ENCODE assay signal across 1 cellular context in genomic region chr19:51703655-51704515, GRCh38.
A peak's percentile ranks its signal among the peaks of the same experiment; 100 is the strongest.
TF ChIP-seq lines count a peak whose summit lies in the region.

No MANE protein-coding gene starts in this region.

TF ChIP-seq in GM12878, 131 proteins besides CTCF, POLR2A, EP300 and RAD21 (continued from another document):
- TF ChIP-seq MAX (IDR thresholded peaks at IDR 0.05; ENCODE audit: low read depth, low read length) (peak; percentile 43), PAX5 (IDR thresholded peaks at IDR 0.05; ENCODE audit: borderline replicate concordance, low read depth, low read length) (peak; percentile 35; the same call in 1 of the 2 replicates), TARDBP (IDR thresholded peaks at IDR 0.05; ENCODE audit: borderline replicate concordance) (no peak), CHD1 (IDR thresholded peaks at IDR 0.05; ENCODE audit: low read depth, low read length) (no peak), CBX5 (IDR thresholded peaks at IDR 0.05; ENCODE audit: low read depth) (no peak), CREB1 (IDR thresholded peaks at IDR 0.05; ENCODE audit: low read depth) (peak; percentile 61; the same call in 1 of the 2 replicates), SUZ12 (IDR thresholded peaks at IDR 0.05; ENCODE audit: unreplicated experiment) (no peak), ZNF687 (IDR thresholded peaks at IDR 0.05) (peak; percentile 62; the same call in 1 of the 2 replicates), FOXM1 (IDR thresholded peaks at IDR 0.05; ENCODE audit: low read depth, low read length) (no peak), ATF7 (IDR thresholded peaks at IDR 0.05; ENCODE audit: low read depth) (no peak), NBN (IDR thresholded peaks at IDR 0.05) (0 out of 2 replicates have a peak, but pooled peaks have one; percentile 6), CBX3 (IDR thresholded peaks at IDR 0.05; ENCODE audit: borderline replicate concordance, low read depth) (no peak), BACH1 (IDR thresholded peaks at IDR 0.05; ENCODE audit: borderline replicate concordance) (0 out of 2 replicates have a peak, but pooled peaks have one; percentile 32), MYB (IDR thresholded peaks at IDR 0.05; ENCODE audit: borderline replicate concordance, low read depth, low read length) (no peak), BHLHE40 (IDR thresholded peaks at IDR 0.05; ENCODE audit: borderline replicate concordance in 1 of 2, low read depth in 2 of 2, low read length in 1 of 2) (peak; percentile 73 to 92), RUNX3 (IDR thresholded peaks at IDR 0.05; ENCODE audit: low read length) (no peak), MLLT1 (IDR thresholded peaks at IDR 0.05) (peak; percentile 86), CHD4 (IDR thresholded peaks at IDR 0.05) (no peak), ZNF24 (IDR thresholded peaks at IDR 0.05) (no peak), EED (IDR thresholded peaks at IDR 0.05; ENCODE audit: low read depth) (no peak), POU2F2 (IDR thresholded peaks at IDR 0.05; ENCODE audit: borderline replicate concordance, low read depth, low read length) (peak; percentile 83; the same call in 2 of the 3 replicates), TCF3 (IDR thresholded peaks at IDR 0.05; ENCODE audit: borderline replicate concordance, insufficient read depth, low read depth, low read length) (no peak)
- TF ChIP-seq, protein P1, sequence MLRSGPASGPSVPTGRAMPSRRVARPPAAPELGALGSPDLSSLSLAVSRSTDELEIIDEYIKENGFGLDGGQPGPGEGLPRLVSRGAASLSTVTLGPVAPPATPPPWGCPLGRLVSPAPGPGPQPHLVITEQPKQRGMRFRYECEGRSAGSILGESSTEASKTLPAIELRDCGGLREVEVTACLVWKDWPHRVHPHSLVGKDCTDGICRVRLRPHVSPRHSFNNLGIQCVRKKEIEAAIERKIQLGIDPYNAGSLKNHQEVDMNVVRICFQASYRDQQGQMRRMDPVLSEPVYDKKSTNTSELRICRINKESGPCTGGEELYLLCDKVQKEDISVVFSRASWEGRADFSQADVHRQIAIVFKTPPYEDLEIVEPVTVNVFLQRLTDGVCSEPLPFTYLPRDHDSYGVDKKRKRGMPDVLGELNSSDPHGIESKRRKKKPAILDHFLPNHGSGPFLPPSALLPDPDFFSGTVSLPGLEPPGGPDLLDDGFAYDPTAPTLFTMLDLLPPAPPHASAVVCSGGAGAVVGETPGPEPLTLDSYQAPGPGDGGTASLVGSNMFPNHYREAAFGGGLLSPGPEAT (IDR thresholded peaks at IDR 0.05; ENCODE audit: low read depth) = no peak
TF ChIP-seq in GM12878: peak in this region for 29.
